8 cellular contexts compared by ENCODE assay signal in genomic region chr2:129467941-129468340, GRCh38.
"Had no signal": no experiment of that assay in that cellular context is flagged by ENCODE, and none has a peak within 500 bp of the region (broad histone marks: within the 10 kb centered on the region; RNA-seq: fewer than 3 reads in every experiment).

No MANE protein-coding gene starts in this region.

- ATAC-seq: GM12878 had no signal

- FAIRE-seq: G401.6, GM12878, GM12891, GM12892, GM18507, GM19239 had no signal

- H3K4me3 ChIP-seq: GM12878 had no signal

- DNase-seq: GDM1, GF-D8 had no signal
